In the genomic region with DNA sequence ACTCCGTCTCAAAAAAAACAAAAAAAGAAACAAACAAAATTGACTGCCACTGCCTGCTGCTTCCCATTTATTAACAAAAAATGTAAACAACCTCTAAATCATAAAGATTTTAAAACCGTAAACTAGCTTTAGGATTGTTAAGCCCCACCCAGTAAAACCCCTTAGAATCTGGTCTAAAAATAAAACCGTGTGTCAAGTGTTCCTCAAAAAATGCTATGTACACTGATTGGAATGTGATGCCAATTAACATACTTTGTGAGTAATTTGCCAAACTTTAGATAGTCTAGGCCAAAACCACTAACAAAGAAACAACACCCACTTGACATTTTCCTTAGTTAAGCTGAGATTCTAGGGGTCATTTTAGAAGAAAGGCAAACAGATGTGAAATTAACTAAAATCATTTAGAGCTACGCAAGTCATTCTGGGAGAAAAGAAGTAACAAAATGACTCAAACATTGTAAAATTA, we compare ENCODE assay signal across 11 cellular contexts. TPM values are rescaled to one million over a fixed set of nuclear protein-coding genes. Genes with fewer than 3 reads are reported as not detected.
DNase-seq lines count a peak whose midpoint lies in the region; ATAC-seq, FAIRE-seq and TF ChIP-seq lines count a peak whose summit lies in the region.
"Had no signal": no experiment of that assay in that cellular context is flagged by ENCODE, and none has a peak within 500 bp of the region (broad histone marks: within the 10 kb centered on the region; RNA-seq: fewer than 3 reads in every experiment).

No MANE protein-coding gene starts in this region.

- intact Hi-C loops in activated CD4-positive, alpha-beta memory T cell treated with anti-CD3 and anti-CD28 coated beads for 36 hours (cut with micrococcal nuclease), result no loop called here
- intact Hi-C loops in stomach (cut with DNase I; ENCODE audit: low total_unique reads), result no loop called here

- peaks cover 55% of the 10 kb centered on the region for H3K4me1 Mint-ChIP-seq in activated CD4-positive, alpha-beta memory T cell treated with anti-CD3 and anti-CD28 coated beads for 36 hours (ENCODE audit: low read depth)
- H3K4me1 Mint-ChIP-seq in activated CD4-positive, alpha-beta memory T cell treated with anti-CD3 and anti-CD28 coated beads, Interleukin-2, amount 10 ng/mL, durations not matched to agents 7 days and 5 days, result peaks cover 40% of the 10 kb centered on the region
- H3K4me1 Mint-ChIP-seq in T-helper 17 cell, result peaks cover 47% of the 10 kb centered on the region

- H3K27ac ChIP-seq in stomach, result peak overlapping the region in 4 of 5 donors; percentile 39 to 100 (median 100)
- H3K27ac ChIP-seq: neural progenitor cell had no signal

- 21 to 32% (median 24%) methylated on average over 4 of the region's 4 CpGs for WGBS in stomach, 5 donors

- no peak for TF ChIP-seq EP300 in stomach (IDR thresholded peaks at IDR 0.05)

- H3K36me3 ChIP-seq in stomach, result no peaks in the 10 kb centered on the region
- H3K36me3 ChIP-seq: neural progenitor cell had no signal

- H3K4me3 ChIP-seq in foreskin fibroblast (ENCODE audit: low read depth in 1 of 2, low read length in 2 of 2) (no peak overlapping the region), stomach (no peak overlapping the region)
- H3K4me3 ChIP-seq: neural progenitor cell had no signal

- H3K27me3 Mint-ChIP-seq in activated CD4-positive, alpha-beta memory T cell treated with anti-CD3 and anti-CD28 coated beads for 36 hours, result no peaks in the 10 kb centered on the region
- H3K27me3 Mint-ChIP-seq in activated CD4-positive, alpha-beta memory T cell treated with anti-CD3 and anti-CD28 coated beads, Interleukin-2, amount 10 ng/mL, durations not matched to agents 7 days and 5 days, result no peaks in the 10 kb centered on the region
- H3K27me3 Mint-ChIP-seq in T-helper 17 cell, result no peaks in the 10 kb centered on the region

- H3K27me3 ChIP-seq in stomach, result no peaks in the 10 kb centered on the region
- H3K27me3 ChIP-seq: neural progenitor cell had no signal

- H3K4me3 Mint-ChIP-seq in activated CD4-positive, alpha-beta memory T cell treated with anti-CD3 and anti-CD28 coated beads for 36 hours, result peak overlapping the region; percentile 23
- H3K4me3 Mint-ChIP-seq in activated CD4-positive, alpha-beta memory T cell treated with anti-CD3 and anti-CD28 coated beads, Interleukin-2, amount 10 ng/mL, durations not matched to agents 7 days and 5 days, result no peak overlapping the region
- no peak overlapping the region for H3K4me3 Mint-ChIP-seq in T-helper 17 cell
- H3K4me3 Mint-ChIP-seq: neural progenitor cell had no signal

- TF ChIP-seq POLR2A in stomach (IDR thresholded peaks at IDR 0.05) (no peak), H54 (IDR thresholded peaks at IDR 0.05; ENCODE audit: low read depth, low read length) (no peak), GM12891 (IDR thresholded peaks at IDR 0.05; ENCODE audit: low read depth, low read length) (no peak)

- ATAC-seq in T-helper 17 cell, result no peak

- DNase-seq in activated CD4-positive, alpha-beta memory T cell treated with anti-CD3 and anti-CD28 coated beads for 36 hours, result no peak
- no peak for DNase-seq in activated CD4-positive, alpha-beta memory T cell treated with anti-CD3 and anti-CD28 coated beads, Interleukin-2, amount 10 ng/mL, durations not matched to agents 7 days and 5 days
- no peak for DNase-seq in T-helper 17 cell
- peak; percentile 78 to 87 for DNase-seq in foreskin fibroblast
- DNase-seq in stomach, result no peak
- no peak for DNase-seq in H54 (ENCODE audit: insufficient read length, low spot score)
- no peak for DNase-seq in GM12891 (ENCODE audit: insufficient read length, low spot score)
- no peak for DNase-seq in RPMI8226
- DNase-seq: activated CD4-positive, CD25-positive, alpha-beta regulatory T cell had no signal

- H3K27ac Mint-ChIP-seq in activated CD4-positive, alpha-beta memory T cell treated with anti-CD3 and anti-CD28 coated beads for 36 hours, result no peak overlapping the region
- no peak overlapping the region for H3K27ac Mint-ChIP-seq in activated CD4-positive, alpha-beta memory T cell treated with anti-CD3 and anti-CD28 coated beads, Interleukin-2, amount 10 ng/mL, durations not matched to agents 7 days and 5 days
- peak overlapping the region; percentile 53 for H3K27ac Mint-ChIP-seq in T-helper 17 cell

- TF ChIP-seq CTCF in foreskin fibroblast (IDR thresholded peaks at IDR 0.05; ENCODE audit: low read depth, low read length) (no peak), stomach (IDR thresholded peaks at IDR 0.05) (no peak)

- POLR2A ChIA-PET in activated CD4-positive, alpha-beta memory T cell treated with anti-CD3 and anti-CD28 coated beads for 36 hours (lab: Charles Lee), result interaction anchor here (1.0 kb wide), 1 partner anchor 51 kb away, joined by 3 read pairs; no protein-coding TSS in a partner anchor
- POLR2A ChIA-PET in activated CD4-positive, alpha-beta memory T cell treated with anti-CD3 and anti-CD28 coated beads, Interleukin-2, amount 10 ng/mL, durations not matched to agents 7 days and 5 days (lab: Charles Lee), result no interaction called here

- H3K36me3 Mint-ChIP-seq in activated CD4-positive, alpha-beta memory T cell treated with anti-CD3 and anti-CD28 coated beads for 36 hours, result peaks cover 7% of the 10 kb centered on the region
- peaks cover 26% of the 10 kb centered on the region for H3K36me3 Mint-ChIP-seq in activated CD4-positive, alpha-beta memory T cell treated with anti-CD3 and anti-CD28 coated beads, Interleukin-2, amount 10 ng/mL, durations not matched to agents 7 days and 5 days (ENCODE audit: low read depth)
- H3K36me3 Mint-ChIP-seq in T-helper 17 cell (ENCODE audit: low read depth), result peaks cover 3% of the 10 kb centered on the region

- FAIRE-seq in H54 (lab: Jason Lieb, UNC) (no peak), GM12891 (lab: Jason Lieb, UNC) (no peak)
- FAIRE-seq: A204.1 had no signal

- no peaks in the 10 kb centered on the region for H3K9me3 Mint-ChIP-seq in activated CD4-positive, alpha-beta memory T cell treated with anti-CD3 and anti-CD28 coated beads for 36 hours
- no peaks in the 10 kb centered on the region for H3K9me3 Mint-ChIP-seq in activated CD4-positive, alpha-beta memory T cell treated with anti-CD3 and anti-CD28 coated beads, Interleukin-2, amount 10 ng/mL, durations not matched to agents 7 days and 5 days
- H3K9me3 Mint-ChIP-seq: neural progenitor cell had no signal

- peaks cover 55 to 90% (median 73%) of the 10 kb centered on the region in 4 donors for H3K4me1 ChIP-seq in stomach

- CTCF ChIA-PET in activated CD4-positive, alpha-beta memory T cell treated with anti-CD3 and anti-CD28 coated beads for 36 hours (lab: Charles Lee), result interaction anchor here (0.9 to 1.3 kb wide), 3 partner anchors 96 to 183 kb away, joined by 3 to 4 read pairs (median 3); partner anchors contain the start of gene RPL32
- CTCF ChIA-PET in activated CD4-positive, alpha-beta memory T cell treated with anti-CD3 and anti-CD28 coated beads, Interleukin-2, amount 10 ng/mL, durations not matched to agents 7 days and 5 days (lab: Charles Lee), result no interaction called here

- H3K9me3 ChIP-seq in T-helper 17 cell (ENCODE audit: control insufficient read depth, low read length, poor library complexity, severe bottlenecking) (no peaks in the 10 kb centered on the region), stomach (no peaks in the 10 kb centered on the region)

TF ChIP-seq in GM12891, 5 proteins besides CTCF, POLR2A, EP300 and RAD21:
- TF ChIP-seq SPI1 (IDR thresholded peaks at IDR 0.05; ENCODE audit: low read depth, low read length) (no peak), TAF1 (IDR thresholded peaks at IDR 0.05; ENCODE audit: low read depth, low read length) (no peak), PAX5 (IDR thresholded peaks at IDR 0.05; ENCODE audit: insufficient read depth, low read length, severe bottlenecking) (no peak), POLR2AphosphoS5 (IDR thresholded peaks at IDR 0.05; ENCODE audit: low read depth, low read length) (no peak), POU2F2 (IDR thresholded peaks at IDR 0.05; ENCODE audit: low read depth, low read length) (no peak)

RNA-seq across cellular contexts. Expression of gene RAF1, which starts 5.3 kb away (rescaled TPM):
- 10 to 100 TPM; 64.6 to 66.9 TPM for total RNA-seq in activated CD4-positive, alpha-beta memory T cell treated with anti-CD3 and anti-CD28 coated beads for 36 hours
- total RNA-seq in activated CD4-positive, alpha-beta memory T cell treated with anti-CD3 and anti-CD28 coated beads, Interleukin-2, amount 10 ng/mL, durations not matched to agents 7 days and 5 days, result 10 to 100 TPM; 83.2 to 86.0 TPM
- total RNA-seq in T-helper 17 cell (100 to 1,000 TPM; 115 to 123 TPM), stomach (100 to 1,000 TPM in 3 of 5 donors, 10 to 100 TPM in 2; 51.0 to 156 (median 113) TPM)
- 10 to 100 TPM; 36.7 to 54.1 (median 46.3) TPM for polyA plus RNA-seq in stomach
- 54.8 TPM for polyA plus RNA-seq in GM12891 (2012; ENCODE audit: low read depth, missing spikeins)

Comparison
In these comparisons a context has a peak if more than half of its experiments do, and no peak if none do; other contexts are left out.
1. DNase-seq: peak in foreskin fibroblast (2 of 2); none in activated CD4-positive, alpha-beta memory T cell treated with anti-CD3 and anti-CD28 coated beads for 36 hours (single experiment), activated CD4-positive, alpha-beta memory T cell treated with anti-CD3 and anti-CD28 coated beads, Interleukin-2, amount 10 ng/mL, durations not matched to agents 7 days and 5 days (single experiment), T-helper 17 cell (0 of 3), stomach (single experiment), H54 (single experiment), GM12891 (single experiment) and RPMI8226 (single experiment).